In genomic region chr5:61330879-61331406, GRCh38 we compare ENCODE assay signal across 8 cellular contexts. TPM values are rescaled to one million over a fixed set of nuclear protein-coding genes. Genes with fewer than 3 reads are reported as not detected.
DNase-seq lines count a peak whose midpoint lies in the region; ATAC-seq, FAIRE-seq and TF ChIP-seq lines count a peak whose summit lies in the region.

No MANE protein-coding gene starts in this region.

- no peaks in the 10 kb centered on the region for H3K9me3 ChIP-seq in A549
- no peaks in the 10 kb centered on the region for H3K9me3 ChIP-seq in effector memory CD4-positive, alpha-beta T cell (ENCODE audit: control insufficient read depth, low read length)

- TF ChIP-seq RAD21 in A549 (conservative IDR thresholded peaks at IDR 0.05 in 1 of 2, IDR thresholded peaks at IDR 0.05 in 1 of 2): peak; percentile 31 to 51; a peak in 3 of 5 replicates

- H3K4me2 ChIP-seq in A549: peak overlapping the region; percentile 90

- ATAC-seq in A549 (peak; percentile 63 to 66), HG02973 (IDR thresholded peaks at IDR 0.05; ENCODE audit: unreplicated experiment) (peak; percentile 23)

- H3K27me3 ChIP-seq in effector memory CD4-positive, alpha-beta T cell (replicated peaks; ENCODE audit: control insufficient read depth, insufficient read depth, low read length, poor library complexity, severe bottlenecking): peaks cover 5% of the 10 kb centered on the region

- CTCF ChIA-PET in A549 (lab: Yijun Ruan, JAX): interaction anchor here (0.6 to 5.7 kb wide), 33 partner anchors 10 to 372 kb away, joined by 3 to 73 read pairs (median 5); partner anchors contain the start of gene SMIM15

- H3K4me3 ChIP-seq in A549: peak overlapping the region; percentile 85
- H3K4me3 ChIP-seq in effector memory CD4-positive, alpha-beta T cell (ENCODE audit: insufficient read depth, low read depth, low read length, poor library complexity, severe bottlenecking): peak overlapping the region; percentile 90

- TF ChIP-seq CTCF in A549 (IDR thresholded peaks at IDR 0.05): peak; percentile 42
- TF ChIP-seq CTCF in GM13977 (IDR thresholded peaks at IDR 0.05; ENCODE audit: extremely low read depth, insufficient read depth, missing control alignments): peak; percentile 34

- POLR2A ChIA-PET in A549 (lab: Yijun Ruan, JAX): interaction anchor here (0.7 to 3.9 kb wide), 22 partner anchors 10 to 311 kb away, joined by 3 to 124 read pairs (median 6); partner anchors contain the start of gene SMIM15

- no peak for TF ChIP-seq POLR2A in A549 (IDR thresholded peaks at IDR 0.05; ENCODE audit: low read length)

- peak overlapping the region; percentile 88 to 94 for H3K27ac ChIP-seq in A549
- H3K27ac ChIP-seq in effector memory CD4-positive, alpha-beta T cell (ENCODE audit: insufficient read depth, low read length, poor library complexity, severe bottlenecking): peak overlapping the region; percentile 93

- DNase-seq in A549 (ENCODE audit: low read depth in 1 of 2, low spot score in 1 of 2) (peak; percentile 70 to 82), GM13977 (ENCODE audit: low spot score) (peak; percentile 67), NCI-H345 (lab: John Stamatoyannopoulos, UW) (peak; percentile 64), lung microvascular endothelial cell (ENCODE audit: low read depth in 2 of 2) (peak; percentile 87 to 89)
- DNase-seq in activated CD8-positive, alpha-beta memory T cell treated with anti-CD3 and anti-CD28 coated beads for 24 hours: peak; percentile 84
- DNase-seq in effector memory CD4-positive, alpha-beta T cell: peak; percentile 52 to 62 (median 62)
- DNase-seq in stimulated activated CD8-positive, alpha-beta memory T cell treated with anti-CD3 and anti-CD28 coated beads, Interleukin-15, amount 100 ng/mL, for 24 hours (ENCODE audit: low read depth): peak; percentile 26

- in situ Hi-C loops in GM13977 (cut with MboI; ENCODE audit: low pct_unique_long_range_greater_than_20kb, low sequenced_read_pairs, unreplicated experiment): no loop called here

- no peak for TF ChIP-seq EP300 in A549 (IDR thresholded peaks at IDR 0.05)

- H3K36me3 ChIP-seq in effector memory CD4-positive, alpha-beta T cell (ENCODE audit: control insufficient read depth, insufficient read depth, low read length): no peaks in the 10 kb centered on the region

- WGBS in A549 (ENCODE audit: missing lambda C conversion rate): 0% methylated on average over 1 of the region's 78 CpGs

- no peak for FAIRE-seq in A549 (lab: Jason Lieb, UNC)

- H3K4me1 ChIP-seq in A549: peaks cover 42% of the 10 kb centered on the region
- H3K4me1 ChIP-seq in effector memory CD4-positive, alpha-beta T cell (ENCODE audit: control insufficient read depth, insufficient read depth, low read length, poor library complexity, severe bottlenecking): peaks cover 13% of the 10 kb centered on the region

TF ChIP-seq in A549, 52 proteins besides CTCF, POLR2A, EP300 and RAD21:
- TF ChIP-seq FOSB (CRISPR knock-in tag; IDR thresholded peaks at IDR 0.05) (no peak), HOXB5 (CRISPR knock-in tag; IDR thresholded peaks at IDR 0.05) (no peak), EHMT2 (IDR thresholded peaks at IDR 0.05; ENCODE audit: low read depth) (no peak), KDM1A (IDR thresholded peaks at IDR 0.05; ENCODE audit: low read depth) (no peak), JUN (IDR thresholded peaks at IDR 0.05) (peak in 1 of 2 experiments; percentile 37; a peak in 2 of 5 replicates), MAX (IDR thresholded peaks at IDR 0.05) (peak; percentile 60), POLR2AphosphoS2 (conservative IDR thresholded peaks at IDR 0.05; ENCODE audit: low read length) (no peak), CBX8 (IDR thresholded peaks at IDR 0.05) (no peak), MYC (IDR thresholded peaks at IDR 0.05; ENCODE audit: borderline replicate concordance, low read length) (0 out of 2 replicates have a peak, but pooled peaks have one; percentile 53), ZNF302 (CRISPR knock-in tag; IDR thresholded peaks at IDR 0.05) (no peak), FOSL2 (IDR thresholded peaks at IDR 0.05) (no peak), FOSL2 (CRISPR knock-in tag; IDR thresholded peaks at IDR 0.05) (0 out of 2 replicates have a peak, but pooled peaks have one; percentile 14), CHD2 (IDR thresholded peaks at IDR 0.05; ENCODE audit: low read length, partially characterized antibody) (no peak), ESRRA (IDR thresholded peaks at IDR 0.05; ENCODE audit: borderline replicate concordance, low read length) (no peak), ZSCAN20 (CRISPR knock-in tag; IDR thresholded peaks at IDR 0.05) (no peak), SMC3 (IDR thresholded peaks at IDR 0.05) (peak; percentile 71), NFE2L2 (conservative IDR thresholded peaks at IDR 0.05; ENCODE audit: low read length) (no peak), CEBPB (IDR thresholded peaks at IDR 0.05) (no peak), MAFK (IDR thresholded peaks at IDR 0.05; ENCODE audit: partially characterized antibody) (no peak), MAZ (IDR thresholded peaks at IDR 0.05; ENCODE audit: borderline replicate concordance, low read depth, low read length) (no peak), TP53 (CRISPR knock-in tag; IDR thresholded peaks at IDR 0.05) (0 out of 2 replicates have a peak, but pooled peaks have one; percentile 10), RFX5 (IDR thresholded peaks at IDR 0.05) (0 out of 2 replicates have a peak, but pooled peaks have one; percentile 14), RCOR1 (IDR thresholded peaks at IDR 0.05; ENCODE audit: low read depth, low read length) (no peak), PHF8 (IDR thresholded peaks at IDR 0.05; ENCODE audit: borderline replicate concordance, low read depth) (peak; percentile 77), E2F6 (IDR thresholded peaks at IDR 0.05; ENCODE audit: borderline replicate concordance, low read depth) (0 out of 2 replicates have a peak, but pooled peaks have one; percentile 22), ZC3H11A (IDR thresholded peaks at IDR 0.05) (no peak)

RNA-seq across cellular contexts. Expression of gene ZSWIM6, which starts 1.1 kb away (rescaled TPM):
- polyA plus RNA-seq in A549 (2011; rRNA removed) (18.0 and 20.9 TPM in 2 replicates), A549 (2017; fragmentation: RNase III; extraction: RNeasy Plus Mini Kit Qiagen cat#74134 plus additional on column Dnase treatment) (8.4 to 9.6 TPM (median 8.9 TPM) in 3 replicates)
- polyA plus RNA-seq in A549 (2012; cell fraction: cytosol; rRNA removed): 8.2 and 11.4 TPM in 2 replicates
- polyA plus RNA-seq in A549 (2012; cell fraction: nucleus; rRNA removed): 21.7 and 23.7 TPM in 2 replicates
- 43.5 and 50.0 TPM in 2 replicates for polyA minus RNA-seq in A549 (2011; rRNA and poly(A)+ RNA removed)
- total RNA-seq in lung microvascular endothelial cell: 9.4 and 13.9 TPM in 2 replicates

Comparison
In these comparisons a context has a peak if more than half of its experiments do, and no peak if none do; other contexts are left out.
1. Peak in every context shown above with its lines: DNase-seq, ATAC-seq, H3K4me3 ChIP-seq and H3K27ac ChIP-seq.
2. DNase-seq: peak in every context shown above with its lines; median percentile 88 in lung microvascular endothelial cell; 84 in activated CD8-positive, alpha-beta memory T cell treated with anti-CD3 and anti-CD28 coated beads for 24 hours; 76 in A549; 67 in GM13977; 64 in NCI-H345; 62 in effector memory CD4-positive, alpha-beta T cell; 26 in stimulated activated CD8-positive, alpha-beta memory T cell treated with anti-CD3 and anti-CD28 coated beads, Interleukin-15, amount 100 ng/mL, for 24 hours.